Comparison of ENCODE assay signal across 8 cellular contexts in the genomic region with DNA sequence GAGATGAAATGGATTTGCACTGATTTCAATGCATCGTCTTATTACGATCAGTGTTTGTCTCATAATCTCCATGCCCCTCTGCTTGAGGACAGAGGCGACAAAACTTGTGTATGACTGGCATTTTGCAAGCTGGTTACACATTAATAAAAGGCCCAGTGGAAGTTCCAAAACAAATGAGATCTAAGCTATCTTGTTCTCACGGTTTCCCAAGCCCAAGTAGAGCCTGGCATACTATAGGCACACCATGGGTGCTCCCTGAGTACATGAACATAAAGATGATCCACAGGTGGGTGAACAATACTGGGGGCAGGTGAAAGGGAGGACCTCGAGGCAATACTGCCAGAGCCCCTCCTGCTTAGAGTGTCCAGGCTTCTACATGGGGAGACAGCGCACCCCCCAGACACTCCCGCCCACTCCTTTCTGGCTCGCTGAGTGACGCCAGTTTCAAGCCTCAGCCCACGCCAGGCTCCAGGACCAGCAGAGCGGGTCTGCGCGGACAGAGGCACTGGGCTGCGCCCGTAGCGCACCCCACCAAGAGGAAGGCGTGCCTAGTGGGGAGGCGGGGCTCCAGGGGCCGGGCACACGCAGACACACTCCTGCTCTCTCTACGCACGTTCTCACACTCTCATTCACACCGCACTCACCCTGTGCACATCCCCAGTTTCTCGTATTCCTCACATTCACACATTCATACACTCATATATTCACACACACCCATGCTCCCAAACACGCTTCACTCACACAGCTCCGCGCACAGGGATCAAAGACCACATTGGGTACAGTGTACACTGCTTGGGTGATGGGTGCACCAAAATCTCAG. TPM values are rescaled to one million over a fixed set of nuclear protein-coding genes. Genes with fewer than 3 reads are reported as not detected.
A peak's percentile ranks its signal among the peaks of the same experiment; 100 is the strongest.
DNase-seq lines count a peak whose midpoint lies in the region; ATAC-seq, FAIRE-seq and TF ChIP-seq lines count a peak whose summit lies in the region.

No MANE protein-coding gene starts in this region.

- in situ Hi-C loops in GM12878 (cut with MboI) = no loop called here

- SMC1A ChIA-PET in GM12878 (lab: Charles Lee; ENCODE audit: uncharacterized antibody, unreplicated experiment) = interaction anchor here (0.6 to 0.8 kb wide), 2 partner anchors 28 to 33 kb away, joined by 3 read pairs; no protein-coding TSS in a partner anchor

- TF ChIP-seq RAD21 in GM12878 (IDR thresholded peaks at IDR 0.05; ENCODE audit: insufficient read depth, low read depth, low read length) = no peak

- H3K79me2 ChIP-seq in Karpas-422 (ENCODE audit: low read length) = peaks cover 4% of the 10 kb centered on the region; the same call in 1 of the 2 replicates
- H3K79me2 ChIP-seq in GM12878 (ENCODE audit: control insufficient read depth, insufficient read depth, low read length) = no peaks in the 10 kb centered on the region

- CTCF ChIA-PET in GM12878 (lab: Yijun Ruan, JAX) = interaction anchor here (1.1 kb wide), 1 partner anchor 34 kb away, joined by 3 read pairs; no protein-coding TSS in a partner anchor

- no peaks in the 10 kb centered on the region; the same call in 1 of the 2 replicates for H3K36me3 ChIP-seq in Karpas-422 (ENCODE audit: insufficient read depth, low read length)
- H3K36me3 ChIP-seq in GM12878 (ENCODE audit: control insufficient read depth in 2 of 2, insufficient read depth in 2 of 2, low read length in 1 of 2) = no peaks in the 10 kb centered on the region
- no peaks in the 10 kb centered on the region for H3K36me3 ChIP-seq in kidney (ENCODE audit: control insufficient read depth in 1 of 2, insufficient read depth in 2 of 2, low read length in 2 of 2)

- H3K4me1 ChIP-seq in Karpas-422 (ENCODE audit: low read length) (peaks cover 63% of the 10 kb centered on the region), GM12878 (ENCODE audit: control insufficient read depth, insufficient read depth, low read length) (peaks cover 8% of the 10 kb centered on the region), kidney (ENCODE audit: control insufficient read depth in 1 of 2, insufficient read depth in 1 of 2, low read depth in 1 of 2, low read length in 2 of 2) (peaks cover 6 to 13% of the 10 kb centered on the region in 2 donors)

- H4K20me1 ChIP-seq in Karpas-422 (ENCODE audit: insufficient read depth, low read depth, low read length) = no peaks in the 10 kb centered on the region
- no peaks in the 10 kb centered on the region for H4K20me1 ChIP-seq in GM12878 (ENCODE audit: control insufficient read depth, insufficient read depth)

- H3K27me3 ChIP-seq in Karpas-422 (ENCODE audit: low read length) = no peaks in the 10 kb centered on the region
- H3K27me3 ChIP-seq in GM12878 (replicated peaks in 1 of 2; ENCODE audit: control insufficient read depth in 2 of 2, insufficient read depth in 2 of 2, low read length in 1 of 2) = peaks cover 7 to 9% of the 10 kb centered on the region in 2 experiments; a peak in 3 of 4 replicates

- H3K4me2 ChIP-seq in Karpas-422 (ENCODE audit: low read depth, low read length, poor library complexity, severe bottlenecking) = peak overlapping the region; percentile 96
- peak overlapping the region; percentile 99 for H3K4me2 ChIP-seq in GM12878 (ENCODE audit: control insufficient read depth, insufficient read depth)

- H3K4me3 Mint-ChIP-seq in stimulated activated naive CD8-positive, alpha-beta T cell treated with anti-CD3 and anti-CD28 coated beads, Interleukin-15, Interleukin-2, amounts not matched to agents 100 ng/mL and 50 ng/mL, for 24 hours = peak overlapping the region; percentile 86

- no TSS peak for BruUV-seq in GM12878 (replicated peaks; lab: Mats Ljungman, UMichigan)

- H3K27ac ChIP-seq in Karpas-422 (ENCODE audit: low read length) = peak overlapping the region; percentile 43
- no peak overlapping the region for H3K27ac ChIP-seq in GM12878 (ENCODE audit: control insufficient read depth, insufficient read depth)
- peak overlapping the region in 1 of 2 donors; percentile 13 for H3K27ac ChIP-seq in kidney (ENCODE audit: low read depth in 2 of 2, low read length in 2 of 2)

- ATAC-seq in GM18907 (IDR thresholded peaks at IDR 0.05; ENCODE audit: unreplicated experiment) = peak; percentile 56
- peak; percentile 69 for ATAC-seq in GM12878
- no peak for ATAC-seq in GM18870 (IDR thresholded peaks at IDR 0.05; ENCODE audit: unreplicated experiment)

- peaks cover 74% of the 10 kb centered on the region for H3K27me3 Mint-ChIP-seq in stimulated activated naive CD8-positive, alpha-beta T cell treated with anti-CD3 and anti-CD28 coated beads, Interleukin-15, Interleukin-2, amounts not matched to agents 100 ng/mL and 50 ng/mL, for 24 hours

- no peaks in the 10 kb centered on the region for H3K36me3 Mint-ChIP-seq in stimulated activated naive CD8-positive, alpha-beta T cell treated with anti-CD3 and anti-CD28 coated beads, Interleukin-15, Interleukin-2, amounts not matched to agents 100 ng/mL and 50 ng/mL, for 24 hours (ENCODE audit: low read depth)

- H3K9me2 ChIP-seq in Karpas-422 (replicated peaks; ENCODE audit: insufficient read depth, low read length) = no peaks in the 10 kb centered on the region

- 12% methylated on average over 25 of the region's 27 CpGs for WGBS in GM12878 (ENCODE audit: insufficient coverage, insufficient replicate concordance, low lambda C conversion rate, missing lambda C conversion rate)

- DNase-seq in AG09309 (ENCODE audit: low read depth) (no peak), Karpas-422 (peak; percentile 83), GM12878 (ENCODE audit: low read depth, low spot score) (no peak), kidney (peak; percentile 86), HUDEP-2 (lab: John Stamatoyannopoulos, UW; ENCODE audit: unreplicated experiment in 76 of 76) (no peak)

- intact Hi-C loops in GM12878 (cut with micrococcal nuclease; ENCODE audit: unreplicated experiment) (no loop called here), kidney (cut with DNase I) (no loop called here)

- H3K9ac ChIP-seq in Karpas-422 (ENCODE audit: low read length) = peak overlapping the region; percentile 76
- H3K9ac ChIP-seq in GM12878 (ENCODE audit: control insufficient read depth, insufficient read depth, low read length) = no peak overlapping the region
- H3K9ac ChIP-seq in kidney (ENCODE audit: low read length in 2 of 2) = no peak overlapping the region

- peak overlapping the region; percentile 18 for H3K27ac Mint-ChIP-seq in stimulated activated naive CD8-positive, alpha-beta T cell treated with anti-CD3 and anti-CD28 coated beads, Interleukin-15, Interleukin-2, amounts not matched to agents 100 ng/mL and 50 ng/mL, for 24 hours

- FAIRE-seq in GM12878 (lab: Jason Lieb, UNC) (no peak), kidney (lab: Jason Lieb, UNC) (no peak)

- no peaks in the 10 kb centered on the region for H3K9me3 Mint-ChIP-seq in stimulated activated naive CD8-positive, alpha-beta T cell treated with anti-CD3 and anti-CD28 coated beads, Interleukin-15, Interleukin-2, amounts not matched to agents 100 ng/mL and 50 ng/mL, for 24 hours

- H2AFZ ChIP-seq in Karpas-422 (ENCODE audit: low read length) (peak overlapping the region; percentile 97), GM12878 (ENCODE audit: control insufficient read depth, low read depth, low read length) (peak overlapping the region; percentile 44)

- H3K9me3 ChIP-seq in Karpas-422 (ENCODE audit: low read length) (no peaks in the 10 kb centered on the region), GM12878 (replicated peaks; ENCODE audit: control insufficient read depth, insufficient read depth, low read length) (no peaks in the 10 kb centered on the region), kidney (ENCODE audit: control insufficient read depth in 1 of 2, low read length in 2 of 2) (no peaks in the 10 kb centered on the region)

- POLR2A ChIA-PET in GM12878 (lab: Charles Lee) = no interaction called here

- RAD21 ChIA-PET in GM12878 (lab: Charles Lee; ENCODE audit: unreplicated experiment) = no interaction called here

- H3K4me3 ChIP-seq in AG09309 (ENCODE audit: control insufficient read depth, low read depth, low read length) = peak overlapping the region; percentile 79
- H3K4me3 ChIP-seq in Karpas-422 (ENCODE audit: low read length) = peak overlapping the region; percentile 72
- peak overlapping the region; percentile 72; the same call in 1 of the 2 replicates for H3K4me3 ChIP-seq in GM12878
- peak overlapping the region; percentile 73 for H3K4me3 ChIP-seq in kidney (ENCODE audit: low read length in 2 of 2)

- H3K4me1 Mint-ChIP-seq in stimulated activated naive CD8-positive, alpha-beta T cell treated with anti-CD3 and anti-CD28 coated beads, Interleukin-15, Interleukin-2, amounts not matched to agents 100 ng/mL and 50 ng/mL, for 24 hours (ENCODE audit: low read depth) = peaks cover 37% of the 10 kb centered on the region

- no peak for TF ChIP-seq EP300 in GM12878 (IDR thresholded peaks at IDR 0.05; ENCODE audit: borderline replicate concordance in 1 of 2, control insufficient read depth in 1 of 2, low read depth in 2 of 2, low read length in 2 of 2)

- no peak for TF ChIP-seq POLR2A in GM12878 (IDR thresholded peaks at IDR 0.05; ENCODE audit: low read depth, low read length)

- no peak for TF ChIP-seq CTCF in AG09309 (IDR thresholded peaks at IDR 0.05; ENCODE audit: control insufficient read depth, insufficient read depth, low read depth, low read length, missing control alignments)
- TF ChIP-seq CTCF in GM12878 (IDR thresholded peaks at IDR 0.05 in 2 of 3, conservative IDR thresholded peaks at IDR 0.05 in 1 of 3; ENCODE audit: control insufficient read depth in 2 of 3, extremely low read depth in 1 of 3, insufficient read depth in 1 of 3, low read depth in 3 of 3, low read length in 3 of 3) = no peak
- TF ChIP-seq CTCF in kidney (IDR thresholded peaks at IDR 0.05; ENCODE audit: borderline replicate concordance, extremely low read depth, insufficient read depth) = no peak

RNA-seq across cellular contexts. Expression of a gene that starts 8.9 kb away (rescaled TPM):
- total RNA-seq in Karpas-422 (2014; rRNA removed; shearing (Covaris generic); ENCODE audit: low replicate concordance) = 9.5 and 23.9 TPM in 2 replicates
- total RNA-seq in GM12878 (2013; cell fraction: nucleolus; rRNA removed) = not detected in 2 replicates
- total RNA-seq in GM12878 (2014; rRNA removed) (0.40 TPM in 1 of 2 replicates, not detected in the other), GM12878 (2014; rRNA removed; fragmentation: Illumina TruSeq; extraction: Trizol) (0.18 and 0.58 TPM in 2 replicates), GM12878 (2021) (0.32 and 0.54 TPM in 2 replicates), kidney (not detected)
- polyA plus RNA-seq in GM12878 (2011; ENCODE audit: low read depth) = not detected
- polyA plus RNA-seq in GM12878 (2011; rRNA removed) (not detected in 2 replicates), GM12878 (2014; fragmentation: Illumina TruSeq; extraction: Trizol) (not detected in 2 replicates), GM12878 (2014; fragmentation: Nextera tagmentation; extraction: Ambion mirVana) (under 1 TPM in 1 of 2 experiments, not detected in 1; 0.04 TPM), GM12878 (2014; rRNA removed) (0.20 and 0.50 TPM in 2 replicates), GM12878 (2016; fragmentation: Nextera tagmentation; extraction: Ambion mirVana) (not detected), kidney (ENCODE audit: insufficient read depth, low read depth, low replicate concordance) (not detected)
- polyA plus RNA-seq in GM12878 (2011; cell fraction: cytosol; rRNA removed) = not detected in 2 replicates
- not detected in 2 replicates for polyA plus RNA-seq in GM12878 (2011; cell fraction: nucleus; rRNA removed)
- polyA plus RNA-seq in GM12878 (2012) = not detected in 2 replicates
- not detected in 2 replicates for polyA minus RNA-seq in GM12878 (2011; rRNA and poly(A)+ RNA removed)
- not detected in 2 replicates for polyA minus RNA-seq in GM12878 (2011; cell fraction: cytosol; rRNA and poly(A)+ RNA removed)
- polyA minus RNA-seq in GM12878 (2011; cell fraction: nucleus; rRNA and poly(A)+ RNA removed) = not detected in 2 replicates

RNA-seq across cellular contexts. Expression of a gene that starts 26.6 kb away (rescaled TPM):
- 103 and 116 TPM in 2 replicates for total RNA-seq in Karpas-422 (2014; rRNA removed; shearing (Covaris generic); ENCODE audit: low replicate concordance)
- total RNA-seq in GM12878 (2013; cell fraction: nucleolus; rRNA removed) = 39.5 and 49.5 TPM in 2 replicates
- total RNA-seq in GM12878 (2014; rRNA removed) (17.6 and 19.1 TPM in 2 replicates), GM12878 (2014; rRNA removed; fragmentation: Illumina TruSeq; extraction: Trizol) (13.6 and 14.2 TPM in 2 replicates), GM12878 (2021) (9.7 and 13.4 TPM in 2 replicates), kidney (26.6 TPM)
- 5.0 TPM for polyA plus RNA-seq in GM12878 (2011; ENCODE audit: low read depth)
- polyA plus RNA-seq in GM12878 (2011; rRNA removed) (12.1 and 16.2 TPM in 2 replicates), GM12878 (2014; fragmentation: Illumina TruSeq; extraction: Trizol) (8.1 and 9.8 TPM in 2 replicates), GM12878 (2014; fragmentation: Nextera tagmentation; extraction: Ambion mirVana) (1 to 10 TPM in 1 of 2 experiments, under 1 TPM in 1; 0.80 to 2.8 TPM), GM12878 (2014; rRNA removed) (10.2 and 12.3 TPM in 2 replicates), GM12878 (2016; fragmentation: Nextera tagmentation; extraction: Ambion mirVana) (10 to 100 TPM; 21.9 to 24.4 TPM), kidney (ENCODE audit: insufficient read depth, low read depth, low replicate concordance) (13.5 TPM)
- polyA plus RNA-seq in GM12878 (2011; cell fraction: cytosol; rRNA removed) = 6.6 and 7.5 TPM in 2 replicates
- polyA plus RNA-seq in GM12878 (2011; cell fraction: nucleus; rRNA removed) = 6.9 and 8.5 TPM in 2 replicates
- polyA plus RNA-seq in GM12878 (2012) = 7.2 and 8.5 TPM in 2 replicates
- polyA minus RNA-seq in GM12878 (2011; rRNA and poly(A)+ RNA removed) = 6.4 and 7.1 TPM in 2 replicates
- polyA minus RNA-seq in GM12878 (2011; cell fraction: cytosol; rRNA and poly(A)+ RNA removed) = 3.2 and 7.9 TPM in 2 replicates
- 19.0 and 37.2 TPM in 2 replicates for polyA minus RNA-seq in GM12878 (2011; cell fraction: nucleus; rRNA and poly(A)+ RNA removed)

Comparison
In these comparisons a context has a peak if more than half of its experiments do, and no peak if none do; other contexts are left out.
1. DNase-seq: peak in Karpas-422 (single experiment) and kidney (single experiment); none in AG09309 (single experiment), GM12878 (single experiment) and HUDEP-2 (0 of 76).
2. Peak in every context shown above with its lines, with median percentiles within 50 percentile points of each other: H3K4me3 ChIP-seq.